Comparison of ENCODE assay signal across 19 cellular contexts in genomic region chr2:175890636-175891242, GRCh38.
A peak's percentile ranks its signal among the peaks of the same experiment; 100 is the strongest.
DNase-seq lines count a peak whose midpoint lies in the region; FAIRE-seq and TF ChIP-seq lines count a peak whose summit lies in the region.
"Had no signal": no experiment of that assay in that cellular context is flagged by ENCODE, and none has a peak within 500 bp of the region (broad histone marks: within the 10 kb centered on the region; RNA-seq: fewer than 3 reads in every experiment).

No MANE protein-coding gene starts in this region.

- H3K36me3 ChIP-seq in cardiac muscle cell (no peaks in the 10 kb centered on the region), right atrium auricular region (no peaks in the 10 kb centered on the region), H1 (ENCODE audit: control insufficient read depth in 2 of 4, insufficient read depth in 4 of 4, low read length in 3 of 4) (no peaks in the 10 kb centered on the region), kidney (ENCODE audit: control insufficient read depth in 1 of 2, insufficient read depth in 2 of 2, low read length in 2 of 2) (no peaks in the 10 kb centered on the region)
- H3K36me3 ChIP-seq: BLaER1 had no signal

- H2AK5ac ChIP-seq in H1 (ENCODE audit: low read depth, low read length): no peak overlapping the region

- H3K4me1 ChIP-seq in cardiac muscle cell (ENCODE audit: low read depth) (no peaks in the 10 kb centered on the region), right atrium auricular region (no peaks in the 10 kb centered on the region), H1 (replicated peaks in 1 of 4; ENCODE audit: control insufficient read depth in 3 of 4, insufficient read depth in 4 of 4, low read length in 3 of 4) (no peaks in the 10 kb centered on the region), kidney (ENCODE audit: control insufficient read depth in 1 of 2, insufficient read depth in 1 of 2, low read depth in 1 of 2, low read length in 2 of 2) (no peaks in the 10 kb centered on the region)
- H3K4me1 ChIP-seq: BLaER1 had no signal

- intact Hi-C loops in kidney (cut with DNase I): no loop called here

- H2BK120ac ChIP-seq in H1 (replicated peaks; ENCODE audit: low read depth, low read length): no peak overlapping the region

- no peak overlapping the region for H2BK5ac ChIP-seq in H1 (ENCODE audit: low read depth, low read length)

- no peak overlapping the region for H2BK20ac ChIP-seq in H1 (ENCODE audit: low read length)

- H2AFZ ChIP-seq in H1 (ENCODE audit: low read length): peak overlapping the region; percentile 59; the same call in 1 of the 2 replicates
- H2AFZ ChIP-seq: PC-9 had no signal

- no peak overlapping the region for H4K5ac ChIP-seq in H1 (ENCODE audit: insufficient read length, low read depth, low read length)

- no peak for FAIRE-seq in H1 (lab: Jason Lieb, UNC)
- no peak for FAIRE-seq in kidney (lab: Jason Lieb, UNC)
- FAIRE-seq: A204.1, D721Med, G401.6, GM12878 had no signal

- H3K4me2 ChIP-seq in H1 (ENCODE audit: insufficient read depth in 1 of 2, low read depth in 2 of 2, low read length in 2 of 2): no peak overlapping the region
- H3K4me2 ChIP-seq: BLaER1, PC-9 had no signal

- no peaks in the 10 kb centered on the region for H3K23me2 ChIP-seq in H1 (ENCODE audit: low read depth, low read length)

- no peak for TF ChIP-seq POLR2A in H1 (IDR thresholded peaks at IDR 0.05; ENCODE audit: control extremely low read depth in 1 of 2, low read depth in 2 of 2, low read length in 2 of 2)

- no peak overlapping the region for H4K8ac ChIP-seq in H1 (ENCODE audit: extremely low read depth, insufficient read depth, low read length)

- H3K27me3 ChIP-seq in cardiac muscle cell (no peaks in the 10 kb centered on the region), right atrium auricular region (no peaks in the 10 kb centered on the region), H1 (replicated peaks in 1 of 4; ENCODE audit: control insufficient read depth in 3 of 4, extremely low read depth in 1 of 4, insufficient read depth in 3 of 4, low read length in 3 of 4) (no peaks in the 10 kb centered on the region)
- H3K27me3 ChIP-seq: BLaER1 had no signal

- POLR2A ChIA-PET in H1 (lab: Charles Lee; ENCODE audit: partially characterized antibody): no interaction called here

- CTCF ChIA-PET in H1 (lab: Charles Lee; ENCODE audit: partially characterized antibody): interaction anchor here (0.6 to 1.7 kb wide), 3 partner anchors 13 to 200 kb away, joined by 3 to 7 read pairs (median 3); no protein-coding TSS in a partner anchor

- TF ChIP-seq EP300 in H1 (IDR thresholded peaks at IDR 0.05; ENCODE audit: borderline replicate concordance in 1 of 2, low read depth in 2 of 2, low read length in 2 of 2): no peak

- H3K9ac ChIP-seq in H1 (replicated peaks in 1 of 4; ENCODE audit: extremely low read depth in 1 of 4, low read depth in 3 of 4, low read length in 3 of 4) (no peak overlapping the region), kidney (ENCODE audit: low read length in 2 of 2) (no peak overlapping the region)
- H3K9ac ChIP-seq: BLaER1 had no signal

- no peak overlapping the region for H2BK15ac ChIP-seq in H1 (ENCODE audit: low read length)

- TF ChIP-seq RAD21 in H1 (IDR thresholded peaks at IDR 0.05 in 1 of 2, conservative IDR thresholded peaks at IDR 0.05 in 1 of 2; ENCODE audit: low read depth in 2 of 2, low read length in 2 of 2): no peak

- DNase-seq in cardiac muscle cell (ENCODE audit: low read depth in 1 of 2, low spot score in 1 of 2): peak in 1 of 2 donors; percentile 41
- no peak for DNase-seq in right atrium auricular region (ENCODE audit: low spot score)
- DNase-seq in NCI-H2227 treated with DMSO at 0.1 percent for 48 hours (lab: John Stamatoyannopoulos, UW): peak; percentile 28
- DNase-seq in H1 (ENCODE audit: low read depth in 1 of 2, low spot score in 2 of 2): no peak
- DNase-seq in mucosa of gallbladder (ENCODE audit: low spot score): no peak
- DNase-seq in kidney: no peak
- DNase-seq in DMS 273 (lab: John Stamatoyannopoulos, UW; ENCODE audit: unreplicated experiment): no peak
- DNase-seq: CD8-positive, alpha-beta T cell; DND-41; KBM-7; NCI-H2107; NCI-H446; NCI-H774; PC-9 had no signal

- TF ChIP-seq CTCF in cardiac muscle cell (IDR thresholded peaks at IDR 0.05; ENCODE audit: low read depth, low read length) (no peak), right atrium auricular region (IDR thresholded peaks at IDR 0.05) (no peak), H1 (IDR thresholded peaks at IDR 0.05; ENCODE audit: control extremely low read depth in 1 of 3, insufficient read depth in 1 of 3, low read depth in 1 of 3, low read length in 3 of 3) (no peak), kidney (IDR thresholded peaks at IDR 0.05; ENCODE audit: borderline replicate concordance, extremely low read depth, insufficient read depth) (no peak)

- H3K23ac ChIP-seq in H1 (ENCODE audit: insufficient read length): no peak overlapping the region

- no peak overlapping the region for H3K56ac ChIP-seq in H1 (replicated peaks; ENCODE audit: insufficient read length, low read depth, low read length)

- no peak overlapping the region for H3K18ac ChIP-seq in H1 (ENCODE audit: extremely low read depth, low read length)

- H3K4ac ChIP-seq in H1 (replicated peaks; ENCODE audit: insufficient read length, low read depth, low read length): no peak overlapping the region

- H3K4me3 ChIP-seq in cardiac muscle cell (no peak overlapping the region), right atrium auricular region (no peak overlapping the region), H1 (ENCODE audit: extremely low read depth in 1 of 4, insufficient read depth in 2 of 4, low read depth in 3 of 4, low read length in 4 of 4) (no peak overlapping the region), kidney (ENCODE audit: low read length in 2 of 2) (no peak overlapping the region)
- H3K4me3 ChIP-seq: BLaER1, GM12878, PC-9 had no signal

- no peaks in the 10 kb centered on the region for H4K20me1 ChIP-seq in H1 (replicated peaks in 1 of 2; ENCODE audit: control insufficient read depth in 1 of 2, insufficient read depth in 2 of 2, low read length in 2 of 2)
- H4K20me1 ChIP-seq: BLaER1 had no signal

- H3K79me2 ChIP-seq in H1 (ENCODE audit: control insufficient read depth in 1 of 2, insufficient read depth in 2 of 2, low read length in 2 of 2): no peaks in the 10 kb centered on the region

- WGBS in H1 (ENCODE audit: extremely low coverage in 1 of 2, insufficient coverage in 1 of 2, insufficient read length in 1 of 2, insufficient replicate concordance in 2 of 2, low coverage in 1 of 2, low lambda C conversion rate in 2 of 2, missing lambda C conversion rate in 1 of 2), 2 experiments: 90% methylated on average over 9 of the region's 9 CpGs; no CpG with 5 or more reads in 1 of the 2 experiments

- H3K14ac ChIP-seq in H1 (ENCODE audit: insufficient read length): no peak overlapping the region

- H4K91ac ChIP-seq in H1 (replicated peaks; ENCODE audit: insufficient read length, low read length): no peak overlapping the region

- H3K27ac ChIP-seq in cardiac muscle cell (peak overlapping the region; percentile 24), right atrium auricular region (peak overlapping the region in 1 of 2 donors; percentile 23), H1 (ENCODE audit: low read depth, low read length) (no peak overlapping the region), kidney (ENCODE audit: low read depth in 2 of 2, low read length in 2 of 2) (no peak overlapping the region)
- H3K27ac ChIP-seq: BLaER1, PC-9 had no signal

- H3K9me3 ChIP-seq in cardiac muscle cell (ENCODE audit: low read depth) (no peaks in the 10 kb centered on the region), right atrium auricular region (no peaks in the 10 kb centered on the region), H1 (ENCODE audit: insufficient read depth in 2 of 2, low read depth in 1 of 2, low read length in 1 of 2) (no peaks in the 10 kb centered on the region), kidney (ENCODE audit: control insufficient read depth in 1 of 2, low read length in 2 of 2) (no peaks in the 10 kb centered on the region)
- H3K9me3 ChIP-seq: BLaER1 had no signal

- no peaks in the 10 kb centered on the region for H3K79me1 ChIP-seq in H1 (ENCODE audit: low read depth, low read length)

- no peak overlapping the region for H2BK12ac ChIP-seq in H1 (ENCODE audit: low read depth, low read length)

TF ChIP-seq in H1, 55 proteins besides CTCF, POLR2A, EP300 and RAD21:
- TF ChIP-seq CHD2 (IDR thresholded peaks at IDR 0.05; ENCODE audit: low read length) (no peak), RNF2 (IDR thresholded peaks at IDR 0.05; ENCODE audit: borderline replicate concordance, low read depth, low read length, missing control alignments, poor library complexity, severe bottlenecking) (no peak), SP4 (IDR thresholded peaks at IDR 0.05; ENCODE audit: low read length) (no peak), POLR2AphosphoS5 (IDR thresholded peaks at IDR 0.05; ENCODE audit: low read depth, low read length) (no peak), FOSL1 (IDR thresholded peaks at IDR 0.05; ENCODE audit: insufficient read depth, low read depth, low read length) (no peak), CTBP2 (IDR thresholded peaks at IDR 0.05; ENCODE audit: borderline replicate concordance, insufficient read depth, insufficient read length, low read length) (no peak), BRCA1 (IDR thresholded peaks at IDR 0.05; ENCODE audit: low read depth, low read length) (no peak), JUN (IDR thresholded peaks at IDR 0.05; ENCODE audit: low read depth, low read length) (no peak), SUZ12 (IDR thresholded peaks at IDR 0.05; ENCODE audit: low read length) (no peak), NRF1 (IDR thresholded peaks at IDR 0.05; ENCODE audit: low read depth, low read length) (no peak), USF2 (IDR thresholded peaks at IDR 0.05; ENCODE audit: low read length) (no peak), KDM4A (IDR thresholded peaks at IDR 0.05; ENCODE audit: low read depth, low read length, severe bottlenecking) (no peak), E2F6 (IDR thresholded peaks at IDR 0.05) (no peak)
TF ChIP-seq in H1: peak in this region for 0.
